Comparison of ENCODE assay signal across 11 cellular contexts in the genomic region with DNA sequence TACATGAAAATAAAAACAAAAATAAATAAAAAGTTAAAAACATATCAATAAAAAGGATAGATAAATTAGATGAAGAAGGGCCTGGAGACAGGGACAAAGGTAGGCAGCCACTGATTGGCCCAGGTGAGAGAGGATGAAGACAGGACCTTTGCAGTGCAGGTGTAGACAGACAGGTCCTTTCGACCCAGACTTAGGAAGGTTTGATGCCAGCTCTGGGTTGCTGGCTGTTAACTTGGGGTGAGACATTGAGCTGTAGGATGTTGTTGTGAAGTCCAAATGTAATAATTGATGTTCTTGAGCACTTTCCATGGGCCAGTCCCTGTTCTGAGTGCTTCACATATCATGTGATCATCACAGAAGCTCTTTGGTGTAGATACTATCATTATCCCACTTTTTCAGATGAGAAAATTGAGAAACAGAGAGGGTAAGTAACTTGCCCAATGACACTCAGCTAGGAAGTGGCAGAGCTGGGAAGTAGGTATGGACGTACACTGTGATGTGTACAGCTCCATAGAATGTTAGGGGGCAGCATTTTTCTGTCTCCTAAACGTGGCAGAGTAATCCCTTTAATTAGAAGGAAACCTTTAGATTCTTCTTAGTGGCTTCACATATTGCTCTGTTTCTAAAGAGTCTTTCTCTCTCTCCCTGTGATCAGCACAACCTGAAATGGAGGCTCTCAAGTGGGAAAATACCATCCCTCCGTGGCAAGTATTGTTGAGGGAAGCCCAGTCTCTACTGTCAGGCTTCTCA.
DNase-seq lines count a peak whose midpoint lies in the region; ATAC-seq and TF ChIP-seq lines count a peak whose summit lies in the region.
"Had no signal": no experiment of that assay in that cellular context is flagged by ENCODE, and none has a peak within 500 bp of the region (broad histone marks: within the 10 kb centered on the region; RNA-seq: fewer than 3 reads in every experiment).

No MANE protein-coding gene starts in this region.

- H3K4me3 Mint-ChIP-seq in activated T-cell treated with anti-CD3 and anti-CD28 coated beads, Interleukin-2, amount 50 U/mL, for 4 hours, result peak overlapping the region; percentile 48
- H3K4me3 Mint-ChIP-seq in activated T-helper 17 cell treated with anti-CD3 and anti-CD28 coated beads, Interleukin-2, amount 50 U/mL, for 72 hours, result peak overlapping the region; percentile 49
- H3K4me3 Mint-ChIP-seq: activated CD4-positive, alpha-beta T cell treated with anti-CD3 and anti-CD28 coated beads, Interleukin-2, amount 10 ng/mL, durations not matched to agents 24 days and 14 days had no signal

- H3K36me3 ChIP-seq in parathyroid adenoma (ENCODE audit: control insufficient read depth, insufficient read depth, low read length), result no peaks in the 10 kb centered on the region
- H3K36me3 ChIP-seq: left ventricle myocardium inferior, upper lobe of right lung had no signal

- ATAC-seq in activated T-cell treated with anti-CD3 and anti-CD28 coated beads, Interleukin-2, amount 50 U/mL, for 4 hours, result peak; percentile 14 to 21
- ATAC-seq in HG02623 (IDR thresholded peaks at IDR 0.05; ENCODE audit: unreplicated experiment) (peak; percentile 11), HG02678 (IDR thresholded peaks at IDR 0.05; ENCODE audit: unreplicated experiment) (no peak)
- no peak for ATAC-seq in activated T-helper 17 cell treated with anti-CD3 and anti-CD28 coated beads, Interleukin-2, amount 50 U/mL, for 72 hours (replicated peaks)

- H3K4me3 ChIP-seq in parathyroid adenoma (ENCODE audit: low read depth, low read length), result no peak overlapping the region
- H3K4me3 ChIP-seq: left ventricle myocardium inferior, upper lobe of right lung had no signal

- no peaks in the 10 kb centered on the region for H3K79me2 ChIP-seq in parathyroid adenoma

- peak overlapping the region; percentile 61 for H2AFZ ChIP-seq in parathyroid adenoma

- H3K36me3 Mint-ChIP-seq in activated T-cell treated with anti-CD3 and anti-CD28 coated beads, Interleukin-2, amount 50 U/mL, for 4 hours (ENCODE audit: insufficient read depth), result no peaks in the 10 kb centered on the region
- no peaks in the 10 kb centered on the region for H3K36me3 Mint-ChIP-seq in activated T-helper 17 cell treated with anti-CD3 and anti-CD28 coated beads, Interleukin-2, amount 50 U/mL, for 72 hours (ENCODE audit: low read depth)

- peak overlapping the region; percentile 3 for H3K4me2 ChIP-seq in parathyroid adenoma (ENCODE audit: low read length)

- no peaks in the 10 kb centered on the region for H3K27me3 ChIP-seq in parathyroid adenoma (ENCODE audit: control insufficient read depth, insufficient read depth, low read length)
- H3K27me3 ChIP-seq: upper lobe of right lung had no signal

- peaks cover 2% of the 10 kb centered on the region for H3K27me3 Mint-ChIP-seq in activated T-cell treated with anti-CD3 and anti-CD28 coated beads, Interleukin-2, amount 50 U/mL, for 4 hours (ENCODE audit: low read depth)
- no peaks in the 10 kb centered on the region for H3K27me3 Mint-ChIP-seq in activated T-helper 17 cell treated with anti-CD3 and anti-CD28 coated beads, Interleukin-2, amount 50 U/mL, for 72 hours

- peak overlapping the region; percentile 68 for H3K27ac Mint-ChIP-seq in activated T-helper 17 cell treated with anti-CD3 and anti-CD28 coated beads, Interleukin-2, amount 50 U/mL, for 72 hours
- H3K27ac Mint-ChIP-seq: activated CD4-positive, alpha-beta T cell treated with anti-CD3 and anti-CD28 coated beads, Interleukin-2, amount 10 ng/mL, durations not matched to agents 24 days and 14 days had no signal

- no peaks in the 10 kb centered on the region for H3K9me3 ChIP-seq in parathyroid adenoma (ENCODE audit: control insufficient read depth, low read length)
- H3K9me3 ChIP-seq: left ventricle myocardium inferior, upper lobe of right lung had no signal

- TF ChIP-seq CTCF in parathyroid adenoma (IDR thresholded peaks at IDR 0.05), result no peak

- peaks cover 2% of the 10 kb centered on the region for H3K4me1 Mint-ChIP-seq in activated T-cell treated with anti-CD3 and anti-CD28 coated beads, Interleukin-2, amount 50 U/mL, for 4 hours (ENCODE audit: low read depth)
- peaks cover 5% of the 10 kb centered on the region for H3K4me1 Mint-ChIP-seq in activated T-helper 17 cell treated with anti-CD3 and anti-CD28 coated beads, Interleukin-2, amount 50 U/mL, for 72 hours

- no peaks in the 10 kb centered on the region for H3K4me1 ChIP-seq in parathyroid adenoma
- H3K4me1 ChIP-seq: upper lobe of right lung had no signal

- H3K9me3 Mint-ChIP-seq in activated T-cell treated with anti-CD3 and anti-CD28 coated beads, Interleukin-2, amount 50 U/mL, for 4 hours, result no peaks in the 10 kb centered on the region
- no peaks in the 10 kb centered on the region for H3K9me3 Mint-ChIP-seq in activated T-helper 17 cell treated with anti-CD3 and anti-CD28 coated beads, Interleukin-2, amount 50 U/mL, for 72 hours
- H3K9me3 Mint-ChIP-seq: activated CD4-positive, alpha-beta T cell treated with anti-CD3 and anti-CD28 coated beads, Interleukin-2, amount 10 ng/mL, durations not matched to agents 24 days and 14 days had no signal

- no peak overlapping the region for H3K9ac ChIP-seq in parathyroid adenoma

- no peak overlapping the region for H3K27ac ChIP-seq in parathyroid adenoma
- H3K27ac ChIP-seq: left ventricle myocardium inferior, upper lobe of right lung had no signal

- no peak for DNase-seq in activated T-cell treated with anti-CD3 and anti-CD28 coated beads, Interleukin-2, amount 50 U/mL, for 4 hours
- DNase-seq in activated T-cell treated with anti-CD3 and anti-CD28 coated beads, Interleukin-2, amount 50 U/mL, for 1 hour, result no peak
- DNase-seq in NCI-H2029 treated with DMSO at 0.1 percent for 48 hours (lab: John Stamatoyannopoulos, UW) (no peak), NCI-H146 treated with DMSO at 0.1 percent for 48 hours (lab: John Stamatoyannopoulos, UW; ENCODE audit: unreplicated experiment) (no peak)

Comparison
In these comparisons a context has a peak if more than half of its experiments do, and no peak if none do; other contexts are left out.
1. ATAC-seq: peak in activated T-cell treated with anti-CD3 and anti-CD28 coated beads, Interleukin-2, amount 50 U/mL, for 4 hours (2 of 2) and HG02623 (single experiment); none in activated T-helper 17 cell treated with anti-CD3 and anti-CD28 coated beads, Interleukin-2, amount 50 U/mL, for 72 hours (single experiment) and HG02678 (single experiment).